Comparison of ENCODE assay signal across 21 cellular contexts in the genomic region with DNA sequence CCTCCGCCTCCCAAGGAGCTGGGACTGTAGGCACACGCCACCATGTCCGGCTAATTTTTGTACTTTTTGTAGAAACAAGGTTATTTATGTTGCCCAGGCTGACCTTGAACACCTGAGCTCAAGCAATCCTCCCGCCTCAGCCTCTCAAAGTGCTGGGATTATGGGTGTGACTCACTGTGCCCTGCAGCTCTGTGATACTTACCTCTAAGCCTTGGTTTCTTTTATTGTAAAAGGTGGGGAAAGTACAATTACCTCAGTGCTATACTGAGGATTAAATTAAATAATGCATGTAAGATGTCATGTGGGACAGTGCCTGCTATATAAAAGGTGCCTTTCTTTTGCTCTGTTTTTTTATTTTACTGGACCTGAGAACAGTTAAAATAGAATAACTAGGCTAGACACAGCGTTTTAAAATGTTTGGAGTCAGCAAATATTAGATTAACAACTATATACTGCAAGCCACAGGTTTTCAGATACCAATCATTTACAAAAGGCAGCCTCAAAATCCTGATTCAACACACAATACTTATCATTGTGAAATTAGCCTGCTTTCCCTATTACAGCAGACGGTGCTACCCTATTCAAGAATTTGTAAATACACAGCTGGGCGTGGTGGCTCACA. TPM values are rescaled to one million over a fixed set of nuclear protein-coding genes. Genes with fewer than 3 reads are reported as not detected.
DNase-seq lines count a peak whose midpoint lies in the region; ATAC-seq, FAIRE-seq and TF ChIP-seq lines count a peak whose summit lies in the region.
"Had no signal": no experiment of that assay in that cellular context is flagged by ENCODE, and none has a peak within 500 bp of the region (broad histone marks: within the 10 kb centered on the region; RNA-seq: fewer than 3 reads in every experiment).

No MANE protein-coding gene starts in this region.

- H3K9me2 ChIP-seq in GM23338 (ENCODE audit: insufficient read depth), result no peaks in the 10 kb centered on the region

- H3K36me3 ChIP-seq in GM23338 (ENCODE audit: insufficient read depth), result peaks cover 40% of the 10 kb centered on the region
- H3K36me3 ChIP-seq in K562 (ENCODE audit: control insufficient read depth, insufficient read depth, low read length), result peaks cover 59% of the 10 kb centered on the region
- H3K36me3 ChIP-seq in neural progenitor cell, result peaks cover 33% of the 10 kb centered on the region

- no peak for TF ChIP-seq EP300 in K562 (IDR thresholded peaks at IDR 0.05; ENCODE audit: low read length)

- H3K79me2 ChIP-seq in GM23338 (replicated peaks; ENCODE audit: insufficient read depth) (peaks cover 11% of the 10 kb centered on the region; the same call in 1 of the 2 replicates), K562 (ENCODE audit: control insufficient read depth, insufficient read depth, low read length) (peaks cover 3% of the 10 kb centered on the region; the same call in 1 of the 3 replicates), neural progenitor cell (ENCODE audit: low read depth) (peaks cover 77% of the 10 kb centered on the region)

- ATAC-seq in GM23338, result no peak
- ATAC-seq in K562, result no peak
- peak; percentile 79 for ATAC-seq in esophagus mucosa
- ATAC-seq: HCT116 had no signal

- TF ChIP-seq CTCF in GM23338 (conservative IDR thresholded peaks at IDR 0.05; ENCODE audit: low read depth in 2 of 2), result no peak
- no peak for TF ChIP-seq CTCF in K562 (IDR thresholded peaks at IDR 0.05 in 2 of 3, conservative IDR thresholded peaks at IDR 0.05 in 1 of 3; ENCODE audit: insufficient read depth in 2 of 3, low read depth in 1 of 3, low read length in 3 of 3)
- TF ChIP-seq CTCF in neural progenitor cell (IDR thresholded peaks at IDR 0.05), result no peak

- H3K4me3 ChIP-seq in GM23338 (no peak overlapping the region), K562 (no peak overlapping the region), neural progenitor cell (no peak overlapping the region)
- H3K4me3 ChIP-seq: BLaER1 had no signal

- 90% methylated on average over 7 of the region's 7 CpGs for WGBS in K562 (ENCODE audit: insufficient coverage, low coverage, missing lambda C conversion rate)

- H3K27me3 ChIP-seq in GM23338 (ENCODE audit: insufficient read depth), result no peaks in the 10 kb centered on the region
- H3K27me3 ChIP-seq in K562 (ENCODE audit: control insufficient read depth in 2 of 2, insufficient read depth in 2 of 2, low read length in 2 of 2), result no peaks in the 10 kb centered on the region
- no peaks in the 10 kb centered on the region for H3K27me3 ChIP-seq in neural progenitor cell
- H3K27me3 ChIP-seq: BLaER1 had no signal

- H3K9me1 ChIP-seq in K562 (ENCODE audit: control insufficient read depth, insufficient read depth, low read length), result no peaks in the 10 kb centered on the region

- no peak for TF ChIP-seq RAD21 in K562 (CRISPR knock-in tag; conservative IDR thresholded peaks at IDR 0.05 in 1 of 2, IDR thresholded peaks at IDR 0.05 in 1 of 2)

- no peaks in the 10 kb centered on the region for H3K4me1 Mint-ChIP-seq in GM23338
- no peaks in the 10 kb centered on the region for H3K4me1 Mint-ChIP-seq in neural progenitor cell
- H3K4me1 Mint-ChIP-seq: CD14-positive monocyte had no signal

- H2AFZ ChIP-seq in GM23338 (no peak overlapping the region), K562 (ENCODE audit: low read depth, low read length) (no peak overlapping the region), neural progenitor cell (replicated peaks) (no peak overlapping the region)

- POLR2A ChIA-PET in K562 (lab: Yijun Ruan, JAX), result interaction anchor here (0.7 kb wide), 1 partner anchor 703 kb away, joined by 3 read pairs; no protein-coding TSS in a partner anchor

- no peak for FAIRE-seq in K562 (lab: Jason Lieb, UNC)
- FAIRE-seq: A204.1, GM12892, GM18507 had no signal

- H3K27ac Mint-ChIP-seq in GM23338 (no peak overlapping the region), neural progenitor cell (peak overlapping the region; percentile 25)
- H3K27ac Mint-ChIP-seq: HFFc6 had no signal

- H3K4me3 Mint-ChIP-seq in GM23338 (no peak overlapping the region), neural progenitor cell (no peak overlapping the region)
- H3K4me3 Mint-ChIP-seq: CD14-positive monocyte; CD4-positive, alpha-beta memory T cell; HFFc6 had no signal

- intact Hi-C loops in K562 (cut with micrococcal nuclease), result no loop called here

- H3K9me3 Mint-ChIP-seq in GM23338 (no peaks in the 10 kb centered on the region), neural progenitor cell (peaks cover 2% of the 10 kb centered on the region)
- H3K9me3 Mint-ChIP-seq: CD14-positive monocyte; CD4-positive, alpha-beta memory T cell; HFFc6 had no signal

- CTCF ChIA-PET in K562 (lab: Yijun Ruan, JAX; ENCODE audit: low intra/inter-chr PET ratio), result no interaction called here

- no peak for DNase-seq in GM23338 (ENCODE audit: low spot score)
- DNase-seq in K562 (ENCODE audit: extremely low read depth in 1 of 4, low spot score in 3 of 4), result no peak
- DNase-seq in neural progenitor cell (ENCODE audit: low spot score), result no peak
- no peak for DNase-seq in midbrain (lab: John Stamatoyannopoulos, UW)
- no peak for DNase-seq in stimulated activated CD8-positive, alpha-beta memory T cell treated with anti-CD3 and anti-CD28 coated beads, Interleukin-4, amount 100 ng/mL, for 48 hours
- no peak for DNase-seq in NCI-H1105 (lab: John Stamatoyannopoulos, UW)
- DNase-seq: CD4-positive, alpha-beta memory T cell; DMS153; DMS79; GDM1; GOT3; H7; HFFc6; KBM-7 had no signal

- H3K9ac ChIP-seq in K562 (ENCODE audit: insufficient read depth in 1 of 2, low read depth in 2 of 2, low read length in 2 of 2) (no peak overlapping the region), neural progenitor cell (no peak overlapping the region)
- H3K9ac ChIP-seq: BLaER1 had no signal

- H3F3A ChIP-seq in GM23338 (replicated peaks; ENCODE audit: low read depth) (no peaks in the 10 kb centered on the region; the same call in 1 of the 2 replicates), neural progenitor cell (ENCODE audit: low read depth) (no peaks in the 10 kb centered on the region)

- H3K4me1 ChIP-seq in GM23338 (ENCODE audit: insufficient read depth), result no peaks in the 10 kb centered on the region
- H3K4me1 ChIP-seq in K562 (replicated peaks in 1 of 2; ENCODE audit: control insufficient read depth in 2 of 2, insufficient read depth in 2 of 2, low read length in 2 of 2), result no peaks in the 10 kb centered on the region
- H3K4me1 ChIP-seq in neural progenitor cell, result no peaks in the 10 kb centered on the region
- H3K4me1 ChIP-seq: BLaER1 had no signal

- H3K4me2 ChIP-seq in GM23338 (no peak overlapping the region), K562 (ENCODE audit: insufficient read depth, low read length) (no peak overlapping the region), neural progenitor cell (no peak overlapping the region)
- H3K4me2 ChIP-seq: BLaER1 had no signal

- H3K27ac ChIP-seq in GM23338 (ENCODE audit: low read depth) (0 out of 2 replicates have a peak overlapping the region, but pooled peaks have one; percentile 12), K562 (ENCODE audit: extremely low read depth, low read depth, low read length) (no peak overlapping the region), neural progenitor cell (no peak overlapping the region)
- H3K27ac ChIP-seq: BLaER1 had no signal

- no TSS peak for BruUV-seq in K562 (replicated peaks; lab: Mats Ljungman, UMichigan)

- H3K36me3 Mint-ChIP-seq in GM23338 (ENCODE audit: low read depth) (peaks cover 75% of the 10 kb centered on the region), neural progenitor cell (peaks cover 42% of the 10 kb centered on the region)

- TF ChIP-seq POLR2A in K562 (conservative IDR thresholded peaks at IDR 0.05), result no peak

- H3K27me3 Mint-ChIP-seq in GM23338 (ENCODE audit: insufficient read depth, low read depth, poor library complexity) (peaks cover 5% of the 10 kb centered on the region), neural progenitor cell (ENCODE audit: insufficient read depth, low read depth) (no peaks in the 10 kb centered on the region)
- H3K27me3 Mint-ChIP-seq: CD4-positive, alpha-beta memory T cell had no signal

- H3K9me3 ChIP-seq in K562 (replicated peaks; ENCODE audit: control insufficient read depth, insufficient read depth, low read depth, low read length), result no peaks in the 10 kb centered on the region
- H3K9me3 ChIP-seq in neural progenitor cell (ENCODE audit: low read depth), result no peaks in the 10 kb centered on the region
- H3K9me3 ChIP-seq: BLaER1 had no signal

- in situ Hi-C loops in K562 (cut with MboI), result no loop called here

- H4K20me1 ChIP-seq in GM23338 (replicated peaks; ENCODE audit: insufficient read depth), result peaks cover 14% of the 10 kb centered on the region
- H4K20me1 ChIP-seq in K562 (replicated peaks; ENCODE audit: control insufficient read depth, insufficient read depth, low read length), result no peaks in the 10 kb centered on the region
- H4K20me1 ChIP-seq in neural progenitor cell (ENCODE audit: low read depth), result peaks cover 68% of the 10 kb centered on the region

RNA-seq across cellular contexts. Expression of gene PRR14L, which starts 30.0 kb away (rescaled TPM):
- 43.4 and 54.0 TPM in 2 replicates for total RNA-seq in GM23338 (2014; rRNA removed; shearing (Covaris generic))
- polyA plus RNA-seq in GM23338 (2016; fragmentation: Nextera tagmentation; extraction: Ambion mirVana) (44.3 and 46.3 TPM in 2 replicates), K562 (2011; rRNA removed) (11.1 and 14.4 TPM in 2 replicates), K562 (2014; fragmentation: Illumina TruSeq; extraction: Trizol) (11.6 and 12.3 TPM in 2 replicates), K562 (2014; fragmentation: Nextera tagmentation; extraction: Ambion mirVana) (1 to 10 TPM; 2.8 to 6.8 TPM), K562 (2014; rRNA removed) (9.8 and 12.8 TPM in 2 replicates)
- total RNA-seq in K562 (2011; cell fraction: chromatin; rRNA removed; ENCODE audit: low replicate concordance), result 27.5 and 105 TPM in 2 replicates
- total RNA-seq in K562 (2011; cell fraction: nucleolus; rRNA removed), result 27.8 and 38.3 TPM in 2 replicates
- total RNA-seq in K562 (2011; cell fraction: nucleoplasm; rRNA removed), result 38.4 and 40.3 TPM in 2 replicates
- total RNA-seq in K562 (2014; rRNA removed) (8.9 and 9.6 TPM in 2 replicates), K562 (2014; rRNA removed; fragmentation: Illumina TruSeq; extraction: Trizol) (18.2 and 21.4 TPM in 2 replicates), K562 (2015; rRNA removed; fragmentation: Illumina TruSeq; extraction: Trizol) (17.2 and 18.8 TPM in 2 replicates), K562 (2021) (30.2 and 36.3 TPM in 2 replicates), esophagus mucosa (36.9 TPM), neural progenitor cell (ENCODE audit: low replicate concordance) (60.1 and 74.2 TPM in 2 replicates)
- polyA plus RNA-seq in K562 (2011; cell fraction: cytosol; rRNA removed), result 9.4 and 11.8 TPM in 2 replicates
- 18.7 and 21.0 TPM in 2 replicates for polyA plus RNA-seq in K562 (2011; cell fraction: nucleus; rRNA removed)
- 6.1 and 7.4 TPM in 2 replicates for polyA plus RNA-seq in K562 (2012)
- polyA minus RNA-seq in K562 (2011; rRNA and poly(A)+ RNA removed), result 44.0 and 60.6 TPM in 2 replicates
- 25.8 and 28.9 TPM in 2 replicates for polyA minus RNA-seq in K562 (2011; cell fraction: cytosol; rRNA and poly(A)+ RNA removed)
- polyA minus RNA-seq in K562 (2011; cell fraction: nucleus; rRNA and poly(A)+ RNA removed), result 20.1 and 32.0 TPM in 2 replicates

RNA-seq across cellular contexts. Expression of gene DEPDC5, which starts 33.9 kb away (rescaled TPM):
- total RNA-seq in GM23338 (2014; rRNA removed; shearing (Covaris generic)), result 19.7 and 30.1 TPM in 2 replicates
- 18.7 and 21.1 TPM in 2 replicates for polyA plus RNA-seq in GM23338 (2016; fragmentation: Nextera tagmentation; extraction: Ambion mirVana)
- 132 and 153 TPM in 2 replicates for total RNA-seq in K562 (2011; cell fraction: chromatin; rRNA removed; ENCODE audit: low replicate concordance)
- 72.2 and 77.4 TPM in 2 replicates for total RNA-seq in K562 (2011; cell fraction: nucleolus; rRNA removed)
- total RNA-seq in K562 (2011; cell fraction: nucleoplasm; rRNA removed), result 88.6 and 105 TPM in 2 replicates
- 8.5 TPM in 2 replicates for total RNA-seq in K562 (2014; rRNA removed)
- 12.3 and 15.6 TPM in 2 replicates for total RNA-seq in K562 (2014; rRNA removed; fragmentation: Illumina TruSeq; extraction: Trizol)
- total RNA-seq in K562 (2015; rRNA removed; fragmentation: Illumina TruSeq; extraction: Trizol), result 11.6 and 11.8 TPM in 2 replicates
- 11.4 and 17.0 TPM in 2 replicates for total RNA-seq in K562 (2021)
- 10.9 and 12.1 TPM in 2 replicates for polyA plus RNA-seq in K562 (2011; rRNA removed)
- 7.2 and 9.5 TPM in 2 replicates for polyA plus RNA-seq in K562 (2011; cell fraction: cytosol; rRNA removed)
- polyA plus RNA-seq in K562 (2011; cell fraction: nucleus; rRNA removed), result 20.8 and 31.9 TPM in 2 replicates
- 6.0 and 9.1 TPM in 2 replicates for polyA plus RNA-seq in K562 (2012)
- polyA plus RNA-seq in K562 (2014; fragmentation: Illumina TruSeq; extraction: Trizol), result 8.6 and 9.5 TPM in 2 replicates
- polyA plus RNA-seq in K562 (2014; fragmentation: Nextera tagmentation; extraction: Ambion mirVana), result 1 to 10 TPM; 2.3 to 3.3 TPM
- 10.7 and 10.8 TPM in 2 replicates for polyA plus RNA-seq in K562 (2014; rRNA removed)
- polyA minus RNA-seq in K562 (2011; rRNA and poly(A)+ RNA removed), result 49.8 and 57.4 TPM in 2 replicates
- 6.1 and 6.9 TPM in 2 replicates for polyA minus RNA-seq in K562 (2011; cell fraction: cytosol; rRNA and poly(A)+ RNA removed)
- 27.3 and 37.8 TPM in 2 replicates for polyA minus RNA-seq in K562 (2011; cell fraction: nucleus; rRNA and poly(A)+ RNA removed)
- total RNA-seq in esophagus mucosa, result 17.7 TPM
- total RNA-seq in neural progenitor cell (ENCODE audit: low replicate concordance), result 18.3 and 37.1 TPM in 2 replicates

RNA-seq across cellular contexts. Expression of gene PISD, which starts 57.9 kb away (rescaled TPM):
- 51.6 and 54.5 TPM in 2 replicates for total RNA-seq in GM23338 (2014; rRNA removed; shearing (Covaris generic))
- polyA plus RNA-seq in GM23338 (2016; fragmentation: Nextera tagmentation; extraction: Ambion mirVana) (40.7 and 43.1 TPM in 2 replicates), K562 (2011; rRNA removed) (29.1 and 44.3 TPM in 2 replicates), K562 (2014; fragmentation: Illumina TruSeq; extraction: Trizol) (42.6 and 48.5 TPM in 2 replicates), K562 (2014; fragmentation: Nextera tagmentation; extraction: Ambion mirVana) (10 to 100 TPM; 44.4 to 65.9 TPM), K562 (2014; rRNA removed) (36.6 and 44.9 TPM in 2 replicates)
- 37.5 and 84.0 TPM in 2 replicates for total RNA-seq in K562 (2011; cell fraction: chromatin; rRNA removed; ENCODE audit: low replicate concordance)
- 62.2 and 72.4 TPM in 2 replicates for total RNA-seq in K562 (2011; cell fraction: nucleolus; rRNA removed)
- 47.8 and 52.1 TPM in 2 replicates for total RNA-seq in K562 (2011; cell fraction: nucleoplasm; rRNA removed)
- total RNA-seq in K562 (2014; rRNA removed) (33.3 and 47.1 TPM in 2 replicates), K562 (2014; rRNA removed; fragmentation: Illumina TruSeq; extraction: Trizol) (20.2 and 24.5 TPM in 2 replicates), K562 (2015; rRNA removed; fragmentation: Illumina TruSeq; extraction: Trizol) (27.4 and 28.1 TPM in 2 replicates), K562 (2021) (56.8 and 63.1 TPM in 2 replicates), esophagus mucosa (20.2 TPM), neural progenitor cell (ENCODE audit: low replicate concordance) (18.1 and 41.2 TPM in 2 replicates)
- polyA plus RNA-seq in K562 (2011; cell fraction: cytosol; rRNA removed), result 48.2 and 59.1 TPM in 2 replicates
- 112 and 122 TPM in 2 replicates for polyA plus RNA-seq in K562 (2011; cell fraction: nucleus; rRNA removed)
- polyA plus RNA-seq in K562 (2012), result 31.9 and 36.1 TPM in 2 replicates
- polyA minus RNA-seq in K562 (2011; rRNA and poly(A)+ RNA removed), result 14.8 and 17.3 TPM in 2 replicates
- 17.0 and 18.8 TPM in 2 replicates for polyA minus RNA-seq in K562 (2011; cell fraction: cytosol; rRNA and poly(A)+ RNA removed)
- 22.3 and 29.7 TPM in 2 replicates for polyA minus RNA-seq in K562 (2011; cell fraction: nucleus; rRNA and poly(A)+ RNA removed)
